Comparison of ENCODE assay signal across 10 cellular contexts in genomic region chr2:1742300-1742679, GRCh38. TPM values are rescaled to one million over a fixed set of nuclear protein-coding genes. Genes with fewer than 3 reads are reported as not detected.
DNase-seq lines count a peak whose midpoint lies in the region; ATAC-seq and TF ChIP-seq lines count a peak whose summit lies in the region.
"Had no signal": no experiment of that assay in that cellular context is flagged by ENCODE, and none has a peak within 500 bp of the region (broad histone marks: within the 10 kb centered on the region; RNA-seq: fewer than 3 reads in every experiment).

No MANE protein-coding gene starts in this region.

- WGBS in mesodermal cell (ENCODE audit: insufficient coverage in 2 of 2), 2 experiments = 69 to 75% methylated on average over 12 to 13 of the region's 13 CpGs

- peak; percentile 33 for DNase-seq in cardiac septum (ENCODE audit: low spot score)
- no peak for DNase-seq in Right ventricle myocardium superior
- DNase-seq in dorsolateral prefrontal cortex = peak in 3 of 10 donors; percentile 8 to 18 (median 16)
- DNase-seq in upper lobe of right lung = no peak
- DNase-seq in hypothalamus (lab: John Stamatoyannopoulos, UW) = no peak
- DNase-seq: NCI-H2227 treated with DMSO at 0.1 percent for 48 hours had no signal

- H3K9me3 ChIP-seq in mesodermal cell (ENCODE audit: control insufficient read depth, low read length) (no peaks in the 10 kb centered on the region), upper lobe of right lung (no peaks in the 10 kb centered on the region)
- H3K9me3 ChIP-seq: BE2C had no signal

- TF ChIP-seq CTCF in dorsolateral prefrontal cortex (IDR thresholded peaks at IDR 0.05 in 54 of 56, conservative IDR thresholded peaks at IDR 0.05 in 2 of 56; ENCODE audit: low read depth in 1 of 56, partially characterized antibody in 56 of 56) = no peak
- TF ChIP-seq CTCF in upper lobe of right lung (IDR thresholded peaks at IDR 0.05) = no peak

- no peak for ATAC-seq in Right ventricle myocardium superior (ENCODE audit: poor library complexity)
- ATAC-seq in upper lobe of right lung = no peak
- no peak for ATAC-seq in GM18517 (IDR thresholded peaks at IDR 0.05; ENCODE audit: unreplicated experiment)
- ATAC-seq in GM18861 (IDR thresholded peaks at IDR 0.05; ENCODE audit: unreplicated experiment) = no peak

- H3K27ac ChIP-seq in dorsolateral prefrontal cortex (peak overlapping the region in 3 of 59 donors; percentile 22 to 80 (median 40)), mesodermal cell (ENCODE audit: low read depth, low read length, severe bottlenecking) (peak overlapping the region; percentile 90), upper lobe of right lung (peak overlapping the region; percentile 85)

- intact Hi-C loops in cardiac septum (cut with DNase I) = loop anchor here (2.0 to 5.0 kb wide), 5 partner anchors 25 to 149 kb away; no protein-coding TSS in a partner anchor
- intact Hi-C loops in Right ventricle myocardium superior (cut with DNase I) = loop anchor here (10.0 kb wide), 1 partner anchor 67 kb away; no protein-coding TSS in a partner anchor
- intact Hi-C loops in dorsolateral prefrontal cortex (cut with DNase I) = loop anchor here in 1 of 2 donors (5.0 to 10.0 kb wide), 2 partner anchors 70 to 147 kb away; no protein-coding TSS in a partner anchor
- intact Hi-C loops in upper lobe of right lung (cut with DNase I) = loop anchor here (10.0 kb wide), 1 partner anchor 67 kb away; no protein-coding TSS in a partner anchor

- H3K4me3 ChIP-seq in dorsolateral prefrontal cortex (peak overlapping the region in 33 of 59 donors; percentile 40 to 76 (median 64)), mesodermal cell (ENCODE audit: extremely low read depth, insufficient read depth, low read length, poor library complexity, severe bottlenecking) (peak overlapping the region; percentile 76), upper lobe of right lung (peak overlapping the region; percentile 67)

- H3K27me3 ChIP-seq in dorsolateral prefrontal cortex = peaks cover 0 to 50% (median 17%) of the 10 kb centered on the region in 45 donors
- H3K27me3 ChIP-seq in upper lobe of right lung = peaks cover 18% of the 10 kb centered on the region

- H3K4me1 ChIP-seq in mesodermal cell (ENCODE audit: control insufficient read depth, insufficient read depth, low read length, poor library complexity, severe bottlenecking) = peaks cover 19% of the 10 kb centered on the region
- H3K4me1 ChIP-seq in upper lobe of right lung = peaks cover 3% of the 10 kb centered on the region
- H3K4me1 ChIP-seq: BE2C had no signal

- peaks cover 48% of the 10 kb centered on the region for H3K36me3 ChIP-seq in mesodermal cell (ENCODE audit: control insufficient read depth, insufficient read depth, low read length)
- H3K36me3 ChIP-seq in upper lobe of right lung = no peaks in the 10 kb centered on the region
- H3K36me3 ChIP-seq: BE2C had no signal

RNA-seq across cellular contexts. Expression of gene PXDN, which starts 2.0 kb away (rescaled TPM):
- total RNA-seq in cardiac septum (27.5 TPM), Right ventricle myocardium superior (15.6 TPM), dorsolateral prefrontal cortex (10 to 100 TPM in 91 of 120 experiments, 1 to 10 TPM in 29; 5.5 to 24.3 (median 12.2) TPM), upper lobe of right lung (58.4 TPM)
- polyA plus RNA-seq in mesodermal cell (2013, experiment 1 of 2) = 297 TPM
- polyA plus RNA-seq in mesodermal cell (2013, experiment 2 of 2) = 256 TPM
